ENCODE assay signal across 8 cellular contexts in genomic region chr4:139555073-139555704, GRCh38. TPM values are rescaled to one million over a fixed set of nuclear protein-coding genes. Genes with fewer than 3 reads are reported as not detected.
A peak's percentile ranks its signal among the peaks of the same experiment; 100 is the strongest.
DNase-seq lines count a peak whose midpoint lies in the region; ATAC-seq and TF ChIP-seq lines count a peak whose summit lies in the region.

No MANE protein-coding gene starts in this region.

- H3K27ac Mint-ChIP-seq in activated naive CD4-positive, alpha-beta T cell treated with anti-CD3 and anti-CD28 coated beads for 36 hours: peak overlapping the region; percentile 90
- peak overlapping the region; percentile 98 to 99 for H3K27ac Mint-ChIP-seq in stimulated activated naive CD8-positive, alpha-beta T cell treated with anti-CD3 and anti-CD28 coated beads, Interleukin-15, amount 100 ng/mL, for 72 hours

- H3K9me3 Mint-ChIP-seq in activated naive CD4-positive, alpha-beta T cell treated with anti-CD3 and anti-CD28 coated beads for 36 hours: no peaks in the 10 kb centered on the region
- no peaks in the 10 kb centered on the region for H3K9me3 Mint-ChIP-seq in stimulated activated naive CD8-positive, alpha-beta T cell treated with anti-CD3 and anti-CD28 coated beads, Interleukin-15, amount 100 ng/mL, for 72 hours

- DNase-seq in COLO829 (ENCODE audit: low spot score) (peak; percentile 72), MG63 (peak; percentile 82), SK-N-DZ (ENCODE audit: low spot score) (peak; percentile 86), foreskin keratinocyte (peak; percentile 51 to 81)
- peak; percentile 92 for DNase-seq in activated naive CD4-positive, alpha-beta T cell treated with anti-CD3 and anti-CD28 coated beads for 36 hours
- peak; percentile 70 to 82 for DNase-seq in stimulated activated naive CD8-positive, alpha-beta T cell treated with anti-CD3 and anti-CD28 coated beads, Interleukin-15, amount 100 ng/mL, for 72 hours

- no peaks in the 10 kb centered on the region for H3K27me3 Mint-ChIP-seq in activated naive CD4-positive, alpha-beta T cell treated with anti-CD3 and anti-CD28 coated beads for 36 hours (ENCODE audit: low read depth)
- H3K27me3 Mint-ChIP-seq in stimulated activated naive CD8-positive, alpha-beta T cell treated with anti-CD3 and anti-CD28 coated beads, Interleukin-15, amount 100 ng/mL, for 72 hours: no peaks in the 10 kb centered on the region

- peaks cover 29% of the 10 kb centered on the region for H3K79me2 ChIP-seq in neural cell (replicated peaks; ENCODE audit: insufficient read depth, low read length)

- H3K4me1 Mint-ChIP-seq in activated naive CD4-positive, alpha-beta T cell treated with anti-CD3 and anti-CD28 coated beads for 36 hours (ENCODE audit: low read depth): peaks cover 42% of the 10 kb centered on the region
- H3K4me1 Mint-ChIP-seq in stimulated activated naive CD8-positive, alpha-beta T cell treated with anti-CD3 and anti-CD28 coated beads, Interleukin-15, amount 100 ng/mL, for 72 hours: peaks cover 59% of the 10 kb centered on the region

- peaks cover 10% of the 10 kb centered on the region for H3K4me1 ChIP-seq in foreskin keratinocyte

- intact Hi-C loops in activated naive CD4-positive, alpha-beta T cell treated with anti-CD3 and anti-CD28 coated beads for 36 hours (cut with micrococcal nuclease): loop anchor here (1.0 to 5.0 kb wide), 4 partner anchors 378 to 967 kb away; partner anchors contain the start of genes ELF2, ELMOD2 and NOCT

- CTCF ChIA-PET in activated naive CD4-positive, alpha-beta T cell treated with anti-CD3 and anti-CD28 coated beads for 36 hours (lab: Charles Lee): interaction anchor here (1.9 kb wide), 1 partner anchor 49 kb away, joined by 6 read pairs; no protein-coding TSS in a partner anchor

- H2AFZ ChIP-seq in neural cell (ENCODE audit: low read depth, low read length): no peak overlapping the region

- H3K4me2 ChIP-seq in neural cell (ENCODE audit: low read length): peak overlapping the region; percentile 62

- H4K20me1 ChIP-seq in neural cell (ENCODE audit: insufficient read depth): no peaks in the 10 kb centered on the region

- H3K27me3 ChIP-seq in MG63 (no peaks in the 10 kb centered on the region), foreskin keratinocyte (peaks cover 36% of the 10 kb centered on the region), neural cell (ENCODE audit: insufficient read depth, low read depth, low read length) (peaks cover 23% of the 10 kb centered on the region)

- H3F3A ChIP-seq in neural cell (ENCODE audit: insufficient read depth, low read length, poor library complexity, severe bottlenecking): peaks cover 2% of the 10 kb centered on the region

- H3K27ac ChIP-seq in foreskin keratinocyte (peak overlapping the region; percentile 78), neural cell (ENCODE audit: low read length) (peak overlapping the region; percentile 81)

- no peak for TF ChIP-seq RAD21 in neural cell (conservative IDR thresholded peaks at IDR 0.05)

- peak overlapping the region; percentile 92 for H3K9ac ChIP-seq in neural cell (ENCODE audit: low read length)

- peak; percentile 35 for TF ChIP-seq EP300 in neural cell (conservative IDR thresholded peaks at IDR 0.05; ENCODE audit: poor library complexity, severe bottlenecking)

- H3K9me2 ChIP-seq in neural cell (ENCODE audit: insufficient read depth, low read length): no peaks in the 10 kb centered on the region

- peaks cover 9% of the 10 kb centered on the region for H3K36me3 Mint-ChIP-seq in activated naive CD4-positive, alpha-beta T cell treated with anti-CD3 and anti-CD28 coated beads for 36 hours (ENCODE audit: low read depth)

- no peaks in the 10 kb centered on the region for H3K9me3 ChIP-seq in MG63
- H3K9me3 ChIP-seq in neural cell (ENCODE audit: low read length): no peaks in the 10 kb centered on the region

- TF ChIP-seq CTCF in foreskin keratinocyte (conservative IDR thresholded peaks at IDR 0.05) (no peak), neural cell (IDR thresholded peaks at IDR 0.05; ENCODE audit: poor library complexity, severe bottlenecking) (no peak)

- H3K4me3 Mint-ChIP-seq in activated naive CD4-positive, alpha-beta T cell treated with anti-CD3 and anti-CD28 coated beads for 36 hours: peak overlapping the region; percentile 94
- peak overlapping the region; percentile 91 to 95 for H3K4me3 Mint-ChIP-seq in stimulated activated naive CD8-positive, alpha-beta T cell treated with anti-CD3 and anti-CD28 coated beads, Interleukin-15, amount 100 ng/mL, for 72 hours

- ATAC-seq in GM21717 (IDR thresholded peaks at IDR 0.05; ENCODE audit: unreplicated experiment) (peak; percentile 44), foreskin keratinocyte (peak; percentile 60)
- ATAC-seq in stimulated activated naive CD8-positive, alpha-beta T cell treated with anti-CD3 and anti-CD28 coated beads, Interleukin-15, amount 100 ng/mL, for 72 hours: peak; percentile 63

- H3K36me3 ChIP-seq in MG63 (no peaks in the 10 kb centered on the region), neural cell (ENCODE audit: insufficient read depth, low read length) (no peaks in the 10 kb centered on the region)

- peak overlapping the region; percentile 71 for H3K4me3 ChIP-seq in MG63
- peak overlapping the region; percentile 95 for H3K4me3 ChIP-seq in neural cell (ENCODE audit: low read length)

TF ChIP-seq in neural cell, 6 proteins besides CTCF, POLR2A, EP300 and RAD21:
- peak; percentile 47 for TF ChIP-seq TAF1 (IDR thresholded peaks at IDR 0.05; ENCODE audit: low read depth)
- peak; percentile 92 for TF ChIP-seq MXI1 (conservative IDR thresholded peaks at IDR 0.05; ENCODE audit: poor library complexity, severe bottlenecking)
- no peak for TF ChIP-seq EZH2 (IDR thresholded peaks at IDR 0.05; ENCODE audit: borderline replicate concordance, insufficient read depth, low read length, poor library complexity, severe bottlenecking)
- peak; percentile 31 for TF ChIP-seq REST (IDR thresholded peaks at IDR 0.05; ENCODE audit: borderline replicate concordance)
- TF ChIP-seq POLR2AphosphoS5 (IDR thresholded peaks at IDR 0.05): peak; percentile 92
- no peak for TF ChIP-seq SMC3 (conservative IDR thresholded peaks at IDR 0.05; ENCODE audit: poor library complexity)

RNA-seq across cellular contexts. Expression of gene SETD7, which starts 0.8 kb away (rescaled TPM):
- total RNA-seq in MG63 (2014; rRNA removed; shearing (Covaris generic); ENCODE audit: low replicate concordance): 23.0 and 28.2 TPM in 2 replicates
- 14.1 and 18.1 TPM in 2 replicates for polyA plus RNA-seq in SK-N-DZ (2014; cell fraction: cytosol; rRNA removed)
- 7.2 and 11.1 TPM in 2 replicates for polyA plus RNA-seq in SK-N-DZ (2014; cell fraction: nucleus; rRNA removed)
- 10 to 100 TPM; 12.4 to 12.5 TPM for total RNA-seq in activated naive CD4-positive, alpha-beta T cell treated with anti-CD3 and anti-CD28 coated beads for 36 hours
- 30.9 and 32.0 TPM in 2 replicates for total RNA-seq in foreskin keratinocyte
- polyA plus RNA-seq in foreskin keratinocyte (7.3 and 8.2 TPM in 2 replicates), neural cell (12.0 and 20.9 TPM in 2 replicates)
- 37.0 and 43.5 TPM in 2 replicates for polyA minus RNA-seq in neural cell

Comparison
In these comparisons a context has a peak if more than half of its experiments do, and no peak if none do; other contexts are left out.
1. Peak in every context shown above with its lines: DNase-seq, ATAC-seq, H3K4me3 ChIP-seq and H3K27ac ChIP-seq.